12 cellular contexts compared by ENCODE assay signal in genomic region chr7:30842542-30843451, GRCh38.
DNase-seq lines count a peak whose midpoint lies in the region; ATAC-seq and TF ChIP-seq lines count a peak whose summit lies in the region.
"Had no signal": no experiment of that assay in that cellular context is flagged by ENCODE, and none has a peak within 500 bp of the region (broad histone marks: within the 10 kb centered on the region; RNA-seq: fewer than 3 reads in every experiment).

No MANE protein-coding gene starts in this region.

- no peak overlapping the region for H4K5ac ChIP-seq in IMR-90 (ENCODE audit: low read depth, low read length)

- no peaks in the 10 kb centered on the region for H3K9me2 ChIP-seq in MM.1S (replicated peaks; ENCODE audit: insufficient read depth, low read length)

- H2BK5ac ChIP-seq in IMR-90 (ENCODE audit: low read depth, low read length, poor library complexity, severe bottlenecking): no peak overlapping the region

- H3K4me3 ChIP-seq in BLaER1: no peak overlapping the region
- H3K4me3 ChIP-seq in IMR-90 (ENCODE audit: insufficient read depth, low read depth, low read length): no peak overlapping the region
- no peak overlapping the region for H3K4me3 ChIP-seq in fibroblast of pulmonary artery (replicated peaks; ENCODE audit: low read depth, low read length)
- H3K4me3 ChIP-seq in prostate gland: no peak overlapping the region
- H3K4me3 ChIP-seq in MM.1S (ENCODE audit: low read length): no peak overlapping the region

- H4K20me1 ChIP-seq in BLaER1: no peaks in the 10 kb centered on the region
- H4K20me1 ChIP-seq in IMR-90 (ENCODE audit: insufficient read depth, low read length): no peaks in the 10 kb centered on the region
- no peaks in the 10 kb centered on the region for H4K20me1 ChIP-seq in MM.1S (ENCODE audit: insufficient read depth, low read length)

- WGBS in IMR-90 (ENCODE audit: extremely low coverage in 2 of 2, insufficient read length in 1 of 2), 2 experiments: 88% methylated on average over 1 of the region's 8 CpGs; no CpG with 5 or more reads in 1 of the 2 experiments
- WGBS in prostate gland: 82% methylated on average over 8 of the region's 8 CpGs

- H3F3A ChIP-seq in MM.1S (ENCODE audit: insufficient read depth, low read length): no peaks in the 10 kb centered on the region

- no peak overlapping the region for H3K27ac ChIP-seq in BLaER1
- H3K27ac ChIP-seq in IMR-90 (ENCODE audit: insufficient read depth, low read length): no peak overlapping the region
- H3K27ac ChIP-seq in prostate gland: peak overlapping the region; percentile 9 to 66
- no peak overlapping the region for H3K27ac ChIP-seq in MM.1S (ENCODE audit: low read length)
- H3K27ac ChIP-seq: epithelial cell of prostate, parathyroid adenoma had no signal

- POLR2A ChIA-PET in IMR-90 (lab: Charles Lee; ENCODE audit: unreplicated experiment): no interaction called here

- no peak overlapping the region for H3K23ac ChIP-seq in IMR-90 (ENCODE audit: low read depth, low read length)

- H2AK9ac ChIP-seq in IMR-90 (replicated peaks; ENCODE audit: low read depth, low read length, poor library complexity): no peak overlapping the region

- no peaks in the 10 kb centered on the region for H3K79me1 ChIP-seq in IMR-90 (ENCODE audit: low read depth in 1 of 2, low read length in 2 of 2)

- H4K8ac ChIP-seq in IMR-90 (ENCODE audit: low read depth in 2 of 2, low read length in 2 of 2): no peak overlapping the region

- ATAC-seq in IMR-90 (ENCODE audit: low read depth): peak; percentile 12; the same call in 1 of the 2 replicates

- TF ChIP-seq POLR2A in IMR-90 (IDR thresholded peaks at IDR 0.05; ENCODE audit: low read depth, low read length): no peak
- TF ChIP-seq POLR2A in prostate gland (IDR thresholded peaks at IDR 0.05): no peak

- no peaks in the 10 kb centered on the region for H3K79me2 ChIP-seq in MM.1S (ENCODE audit: low read length)
- H3K79me2 ChIP-seq: parathyroid adenoma had no signal

- intact Hi-C loops in IMR-90 (cut with micrococcal nuclease): no loop called here
- intact Hi-C loops in prostate gland (cut with DNase I): no loop called here

- no TSS peak for BruUV-seq in IMR-90 (replicated peaks; lab: Mats Ljungman, UMichigan)

- dilution Hi-C loops in IMR-90 (cut with HindIII; ENCODE audit: low sequenced_read_pairs, unreplicated experiment): no loop called here

- no peak overlapping the region for H3K4ac ChIP-seq in IMR-90 (ENCODE audit: low read depth, low read length)

- no peak overlapping the region for H3K56ac ChIP-seq in IMR-90 (ENCODE audit: extremely low read depth, insufficient read depth, low read length)

- TF ChIP-seq CTCF in IMR-90 (conservative IDR thresholded peaks at IDR 0.05; ENCODE audit: low read depth, low read length) (no peak), fibroblast of pulmonary artery (IDR thresholded peaks at IDR 0.05; ENCODE audit: low read length, missing control alignments) (no peak), prostate gland (IDR thresholded peaks at IDR 0.05) (no peak), MM.1S (IDR thresholded peaks at IDR 0.05; ENCODE audit: low read length) (no peak)

- H3K27me3 ChIP-seq in BLaER1: no peaks in the 10 kb centered on the region
- H3K27me3 ChIP-seq in IMR-90 (ENCODE audit: control insufficient read depth, insufficient read depth, low read length): no peaks in the 10 kb centered on the region
- H3K27me3 ChIP-seq in prostate gland (replicated peaks; ENCODE audit: insufficient read depth): no peaks in the 10 kb centered on the region
- H3K27me3 ChIP-seq in MM.1S (replicated peaks; ENCODE audit: insufficient read depth, low read length): no peaks in the 10 kb centered on the region

- H3K36me3 ChIP-seq in BLaER1 (no peaks in the 10 kb centered on the region), IMR-90 (ENCODE audit: control insufficient read depth, insufficient read depth, low read length) (no peaks in the 10 kb centered on the region), prostate gland (no peaks in the 10 kb centered on the region), MM.1S (replicated peaks; ENCODE audit: insufficient read depth, low read length) (no peaks in the 10 kb centered on the region)

- H2BK15ac ChIP-seq in IMR-90 (ENCODE audit: low read depth, low read length): no peak overlapping the region

- peaks cover 54% of the 10 kb centered on the region for H3K4me1 ChIP-seq in BLaER1
- peaks cover 5% of the 10 kb centered on the region; the same call in 1 of the 2 replicates for H3K4me1 ChIP-seq in IMR-90 (ENCODE audit: control insufficient read depth, insufficient read depth, low read length)
- H3K4me1 ChIP-seq in prostate gland (replicated peaks): no peaks in the 10 kb centered on the region
- no peaks in the 10 kb centered on the region for H3K4me1 ChIP-seq in MM.1S (ENCODE audit: low read length)
- H3K4me1 ChIP-seq: parathyroid adenoma had no signal

- no peak overlapping the region for H2AK5ac ChIP-seq in IMR-90 (ENCODE audit: low read depth, low read length)

- TF ChIP-seq RAD21 in IMR-90 (IDR thresholded peaks at IDR 0.05; ENCODE audit: low read length): no peak

- peaks cover 4% of the 10 kb centered on the region; the same call in 1 of the 2 replicates for H3K9me1 ChIP-seq in IMR-90 (ENCODE audit: insufficient read depth, low read length)

- H3K18ac ChIP-seq in IMR-90 (ENCODE audit: low read depth, low read length): no peak overlapping the region

- no peak overlapping the region for H2BK120ac ChIP-seq in IMR-90 (ENCODE audit: low read depth, low read length)

- H3K9ac ChIP-seq in BLaER1: no peak overlapping the region
- no peak overlapping the region for H3K9ac ChIP-seq in IMR-90 (ENCODE audit: low read depth, low read length)
- no peak overlapping the region for H3K9ac ChIP-seq in MM.1S (ENCODE audit: low read length)
- H3K9ac ChIP-seq: parathyroid adenoma had no signal

- H3K9me3 ChIP-seq in BLaER1 (no peaks in the 10 kb centered on the region), IMR-90 (ENCODE audit: control insufficient read depth, insufficient read depth, low read length) (no peaks in the 10 kb centered on the region), prostate gland (no peaks in the 10 kb centered on the region), MM.1S (replicated peaks; ENCODE audit: insufficient read depth, low read length) (no peaks in the 10 kb centered on the region)

- CTCF ChIA-PET in IMR-90 (lab: Yijun Ruan, JAX): interaction anchor here (1.3 kb wide), 1 partner anchor 9 kb away, joined by 3 read pairs; no protein-coding TSS in a partner anchor

- no peak overlapping the region for H2AFZ ChIP-seq in IMR-90 (replicated peaks; ENCODE audit: low read length, poor library complexity)
- H2AFZ ChIP-seq in MM.1S (ENCODE audit: low read length): no peak overlapping the region
- H2AFZ ChIP-seq: parathyroid adenoma had no signal

- H3K4me2 ChIP-seq in BLaER1 (peak overlapping the region; percentile 83; the same call in 1 of the 2 replicates), IMR-90 (ENCODE audit: low read depth, low read length) (no peak overlapping the region), MM.1S (ENCODE audit: low read depth, low read length) (no peak overlapping the region)

- DNase-seq in IMR-90: no peak
- peak; percentile 13 for DNase-seq in fibroblast of pulmonary artery (ENCODE audit: low read depth)
- DNase-seq in prostate gland (ENCODE audit: low spot score): no peak
- DNase-seq in MM.1S: no peak
- no peak for DNase-seq in SHP77 treated with DMSO at 0.1 percent for 48 hours (lab: John Stamatoyannopoulos, UW)
- no peak for DNase-seq in epidermal melanocyte (ENCODE audit: insufficient read length, low spot score)
- DNase-seq: GDM1; NCI-H774; stimulated activated CD4-positive, alpha-beta T cell treated with anti-CD3 and anti-CD28 coated beads, Interleukin-1b, Interleukin-23, amount 100 ng/mL, for 48 hours had no signal

- H3K14ac ChIP-seq in IMR-90 (replicated peaks; ENCODE audit: low read depth, low read length): no peak overlapping the region

- in situ Hi-C loops in IMR-90 (cut with MboI; ENCODE audit: low sequenced_read_pairs): no loop called here

- H2BK20ac ChIP-seq in IMR-90 (ENCODE audit: low read depth, low read length): no peak overlapping the region

- H4K91ac ChIP-seq in IMR-90 (ENCODE audit: insufficient read depth, low read depth, low read length): no peak overlapping the region

TF ChIP-seq in IMR-90, 13 proteins besides CTCF, POLR2A, EP300 and RAD21:
- TF ChIP-seq ELK1 (IDR thresholded peaks at IDR 0.05; ENCODE audit: borderline replicate concordance, low read depth, low read length) (no peak), NFE2L2 (IDR thresholded peaks at IDR 0.05; ENCODE audit: low read depth, low read length) (no peak), MAFK (IDR thresholded peaks at IDR 0.05; ENCODE audit: low read depth, low read length) (no peak), BHLHE40 (IDR thresholded peaks at IDR 0.05; ENCODE audit: low read depth, low read length) (no peak), FOS (IDR thresholded peaks at IDR 0.05; ENCODE audit: low read depth, low read length) (no peak), SMC3 (IDR thresholded peaks at IDR 0.05; ENCODE audit: low read depth, low read length) (no peak), MXI1 (IDR thresholded peaks at IDR 0.05; ENCODE audit: borderline replicate concordance, low read depth, low read length) (no peak), CEBPB (IDR thresholded peaks at IDR 0.05; ENCODE audit: low read depth, low read length) (no peak), CHD1 (IDR thresholded peaks at IDR 0.05; ENCODE audit: low read depth, low read length) (no peak), RFX5 (IDR thresholded peaks at IDR 0.05; ENCODE audit: low read depth, low read length) (no peak), USF2 (IDR thresholded peaks at IDR 0.05; ENCODE audit: low read depth, low read length) (no peak), MAZ (IDR thresholded peaks at IDR 0.05; ENCODE audit: borderline replicate concordance, low read depth, low read length) (no peak), RCOR1 (IDR thresholded peaks at IDR 0.05; ENCODE audit: insufficient replicate concordance, low read length) (no peak)

Comparison
In these comparisons a context has a peak if more than half of its experiments do, and no peak if none do; other contexts are left out.
1. H3K27ac ChIP-seq: peak in prostate gland (2 of 2); none in BLaER1 (single experiment), IMR-90 (single experiment) and MM.1S (single experiment).